ENCODE assay signal across 8 cellular contexts in genomic region chr16:21301895-21302291, GRCh38.
DNase-seq lines count a peak whose midpoint lies in the region; ATAC-seq and TF ChIP-seq lines count a peak whose summit lies in the region.

No MANE protein-coding gene starts in this region.

- H3K9me3 ChIP-seq in ES-I3 (ENCODE audit: control insufficient read depth, insufficient read depth, low read length) (no peaks in the 10 kb centered on the region), OCI-LY3 (ENCODE audit: insufficient read depth, low read length) (no peaks in the 10 kb centered on the region), parathyroid adenoma (ENCODE audit: control insufficient read depth, low read length) (no peaks in the 10 kb centered on the region)

- H3K4me2 ChIP-seq in OCI-LY3 (ENCODE audit: low read length) (peak overlapping the region; percentile 100), parathyroid adenoma (ENCODE audit: low read length) (peak overlapping the region; percentile 69)

- TF ChIP-seq CTCF in OCI-LY3 (IDR thresholded peaks at IDR 0.05; ENCODE audit: low read depth, low read length) (no peak; the same call in 1 of the 2 replicates), parathyroid adenoma (IDR thresholded peaks at IDR 0.05) (peak; percentile 17), GM10248 (IDR thresholded peaks at IDR 0.05; ENCODE audit: control extremely low read depth, extremely low read depth, low read depth, missing control alignments) (no peak)

- H4K20me1 ChIP-seq in OCI-LY3 (ENCODE audit: insufficient read depth, low read length): no peaks in the 10 kb centered on the region

- peak overlapping the region; percentile 50; the same call in 1 of the 2 replicates for H2AFZ ChIP-seq in OCI-LY3 (ENCODE audit: low read depth, low read length)
- peak overlapping the region; percentile 78 for H2AFZ ChIP-seq in parathyroid adenoma

- H3K27ac ChIP-seq in OCI-LY3 (ENCODE audit: low read length) (peak overlapping the region; percentile 71), epithelial cell of prostate (peak overlapping the region; percentile 99), parathyroid adenoma (no peak overlapping the region)

- H3K4me1 ChIP-seq in ES-I3 (ENCODE audit: insufficient read depth, low read length) (peaks cover 10% of the 10 kb centered on the region), OCI-LY3 (ENCODE audit: low read length) (peaks cover 24% of the 10 kb centered on the region), parathyroid adenoma (peaks cover 9% of the 10 kb centered on the region)

- peak overlapping the region; percentile 85 for H3K4me3 ChIP-seq in OCI-LY3 (ENCODE audit: low read length)
- H3K4me3 ChIP-seq in parathyroid adenoma (ENCODE audit: low read depth, low read length): peak overlapping the region; percentile 80

- CTCF ChIA-PET in GM10248 (lab: Yijun Ruan, JAX): interaction anchor here (1.2 to 2.1 kb wide), 3 partner anchors 46 to 144 kb away, joined by 3 to 16 read pairs (median 4); partner anchors contain the start of gene LDAF1

- H3K27me3 ChIP-seq in OCI-LY3 (ENCODE audit: low read depth, low read length) (peaks cover 7% of the 10 kb centered on the region), parathyroid adenoma (ENCODE audit: control insufficient read depth, insufficient read depth, low read length) (no peaks in the 10 kb centered on the region)

- ATAC-seq in HG02973 (IDR thresholded peaks at IDR 0.05; ENCODE audit: unreplicated experiment): no peak
- ATAC-seq in GM18909 (IDR thresholded peaks at IDR 0.05; ENCODE audit: poor library complexity, unreplicated experiment): no peak
- no peak for ATAC-seq in HG02623 (IDR thresholded peaks at IDR 0.05; ENCODE audit: unreplicated experiment)

- DNase-seq in epithelial cell of prostate (ENCODE audit: low read depth, low spot score): no peak
- no peak for DNase-seq in GM10248 (ENCODE audit: extremely low spot score)

- H3K79me2 ChIP-seq in OCI-LY3 (ENCODE audit: low read length) (no peaks in the 10 kb centered on the region; the same call in 1 of the 2 replicates), parathyroid adenoma (no peaks in the 10 kb centered on the region)

- POLR2A ChIA-PET in GM10248 (lab: Yijun Ruan, JAX): no interaction called here

- no peaks in the 10 kb centered on the region for H3K36me3 ChIP-seq in ES-I3 (ENCODE audit: insufficient read depth, low read length)
- H3K36me3 ChIP-seq in OCI-LY3 (replicated peaks; ENCODE audit: low read depth, low read length): no peaks in the 10 kb centered on the region
- no peaks in the 10 kb centered on the region for H3K36me3 ChIP-seq in parathyroid adenoma (ENCODE audit: control insufficient read depth, insufficient read depth, low read length)

- peak overlapping the region; percentile 84 for H3K9ac ChIP-seq in ES-I3 (ENCODE audit: low read depth, low read length)
- peak overlapping the region; percentile 79 for H3K9ac ChIP-seq in OCI-LY3 (ENCODE audit: low read length)
- no peak overlapping the region for H3K9ac ChIP-seq in parathyroid adenoma
